Comparison of ENCODE assay signal across 8 cellular contexts in genomic region chr7:135160098-135160857, GRCh38. TPM values are rescaled to one million over a fixed set of nuclear protein-coding genes. Genes with fewer than 3 reads are reported as not detected.
DNase-seq lines count a peak whose midpoint lies in the region; TF ChIP-seq lines count a peak whose summit lies in the region.

No MANE protein-coding gene starts in this region.

- H3K36me3 Mint-ChIP-seq in activated CD4-positive, alpha-beta T cell treated with anti-CD3 and anti-CD28 coated beads, Interleukin-2, amount 10 ng/mL, durations not matched to agents 24 days and 14 days (ENCODE audit: low read depth): peaks cover 83% of the 10 kb centered on the region
- H3K36me3 Mint-ChIP-seq in IgD-negative memory B cell: peaks cover 8% of the 10 kb centered on the region

- no peak for TF ChIP-seq CTCF in cardiac fibroblast (IDR thresholded peaks at IDR 0.05; ENCODE audit: low read depth, low read length)

- peaks cover 30% of the 10 kb centered on the region for H3K4me1 Mint-ChIP-seq in activated CD4-positive, alpha-beta T cell treated with anti-CD3 and anti-CD28 coated beads, Interleukin-2, amount 10 ng/mL, durations not matched to agents 24 days and 14 days
- peaks cover 39 to 42% (median 40%) of the 10 kb centered on the region in 3 donors for H3K4me1 Mint-ChIP-seq in IgD-negative memory B cell

- peak overlapping the region; percentile 46 for H3K4me3 Mint-ChIP-seq in activated CD4-positive, alpha-beta T cell treated with anti-CD3 and anti-CD28 coated beads, Interleukin-2, amount 10 ng/mL, durations not matched to agents 24 days and 14 days
- H3K4me3 Mint-ChIP-seq in IgD-negative memory B cell: peak overlapping the region; percentile 46 to 87 (median 66)

- H3K36me3 ChIP-seq in muscle layer of duodenum (ENCODE audit: control insufficient read depth in 1 of 2, insufficient read depth in 2 of 2, low read length in 2 of 2): peaks cover 0 to 9% of the 10 kb centered on the region in 2 donors

- intact Hi-C loops in activated CD4-positive, alpha-beta T cell treated with anti-CD3 and anti-CD28 coated beads, Interleukin-2, amount 10 ng/mL, durations not matched to agents 24 days and 14 days (cut with micrococcal nuclease): loop anchor here (1.0 kb wide), 2 partner anchors 9 to 12 kb away; partner anchors contain the start of gene TMEM140

- H3K27me3 Mint-ChIP-seq in activated CD4-positive, alpha-beta T cell treated with anti-CD3 and anti-CD28 coated beads, Interleukin-2, amount 10 ng/mL, durations not matched to agents 24 days and 14 days: no peaks in the 10 kb centered on the region
- no peaks in the 10 kb centered on the region for H3K27me3 Mint-ChIP-seq in IgD-negative memory B cell

- peaks cover 4 to 34% of the 10 kb centered on the region in 2 donors for H3K4me1 ChIP-seq in muscle layer of duodenum (ENCODE audit: control insufficient read depth in 1 of 2, insufficient read depth in 2 of 2, low read length in 2 of 2)

- peaks cover 43% of the 10 kb centered on the region for H3K9me3 Mint-ChIP-seq in activated CD4-positive, alpha-beta T cell treated with anti-CD3 and anti-CD28 coated beads, Interleukin-2, amount 10 ng/mL, durations not matched to agents 24 days and 14 days
- H3K9me3 Mint-ChIP-seq in IgD-negative memory B cell: peaks cover 0 to 20% (median 10%) of the 10 kb centered on the region in 3 donors

- peaks cover 0 to 4% of the 10 kb centered on the region in 2 donors for H3K9me3 ChIP-seq in muscle layer of duodenum (ENCODE audit: control insufficient read depth in 1 of 2, low read length in 2 of 2)

- H3K27me3 ChIP-seq in muscle layer of duodenum (ENCODE audit: low read depth, low read length): no peaks in the 10 kb centered on the region

- no peak overlapping the region for H3K4me3 ChIP-seq in cardiac fibroblast (replicated peaks in 1 of 2; ENCODE audit: low read depth in 2 of 2, low read length in 2 of 2)
- H3K4me3 ChIP-seq in muscle layer of duodenum (ENCODE audit: low read depth in 1 of 2, low read length in 2 of 2): no peak overlapping the region

- DNase-seq in activated CD4-positive, alpha-beta T cell treated with anti-CD3 and anti-CD28 coated beads, Interleukin-2, amount 10 ng/mL, durations not matched to agents 24 days and 14 days: no peak
- no peak for DNase-seq in activated CD4-positive, alpha-beta T cell treated with anti-CD3 and anti-CD28 coated beads for 48 hours
- DNase-seq in cardiac fibroblast (ENCODE audit: low read depth in 2 of 2) (peak; percentile 32 to 55), NCI-H1694 treated with DMSO at 0.1 percent for 48 hours (lab: John Stamatoyannopoulos, UW) (no peak), COR-L47 (lab: John Stamatoyannopoulos, UW) (no peak), NK-92 (lab: John Stamatoyannopoulos, UW; ENCODE audit: unreplicated experiment) (no peak)

- peak overlapping the region; percentile 71 for H3K27ac ChIP-seq in muscle layer of duodenum (ENCODE audit: low read length)

- peak overlapping the region; percentile 82 for H3K27ac Mint-ChIP-seq in activated CD4-positive, alpha-beta T cell treated with anti-CD3 and anti-CD28 coated beads, Interleukin-2, amount 10 ng/mL, durations not matched to agents 24 days and 14 days
- H3K27ac Mint-ChIP-seq in IgD-negative memory B cell: peak overlapping the region; percentile 70 to 93 (median 84)

RNA-seq across cellular contexts. Expression of gene CYREN, which starts 10.2 kb away (rescaled TPM):
- 52.8 and 55.1 TPM in 2 replicates for total RNA-seq in activated CD4-positive, alpha-beta T cell treated with anti-CD3 and anti-CD28 coated beads, Interleukin-2, amount 10 ng/mL, durations not matched to agents 24 days and 14 days
- 39.5 TPM for polyA plus RNA-seq in IgD-negative memory B cell

RNA-seq across cellular contexts. Expression of gene TMEM140, which starts 12.4 kb away (rescaled TPM):
- total RNA-seq in activated CD4-positive, alpha-beta T cell treated with anti-CD3 and anti-CD28 coated beads, Interleukin-2, amount 10 ng/mL, durations not matched to agents 24 days and 14 days: 2.2 TPM in 2 replicates
- polyA plus RNA-seq in IgD-negative memory B cell: 34.7 TPM

RNA-seq across cellular contexts. Expression of gene WDR91, which starts 51.0 kb away (rescaled TPM):
- 25.8 and 26.6 TPM in 2 replicates for total RNA-seq in activated CD4-positive, alpha-beta T cell treated with anti-CD3 and anti-CD28 coated beads, Interleukin-2, amount 10 ng/mL, durations not matched to agents 24 days and 14 days
- polyA plus RNA-seq in IgD-negative memory B cell: 5.9 TPM

Comparison
In these comparisons a context has a peak if more than half of its experiments do, and no peak if none do; other contexts are left out.
1. DNase-seq: peak in cardiac fibroblast (2 of 2); none in activated CD4-positive, alpha-beta T cell treated with anti-CD3 and anti-CD28 coated beads, Interleukin-2, amount 10 ng/mL, durations not matched to agents 24 days and 14 days (single experiment), activated CD4-positive, alpha-beta T cell treated with anti-CD3 and anti-CD28 coated beads for 48 hours (single experiment), NCI-H1694 treated with DMSO at 0.1 percent for 48 hours (single experiment), COR-L47 (single experiment) and NK-92 (single experiment).